17 cellular contexts compared by ENCODE assay signal in genomic region chr16:3311496-3311895, GRCh38. TPM values are rescaled to one million over a fixed set of nuclear protein-coding genes. Genes with fewer than 3 reads are reported as not detected.
DNase-seq lines count a peak whose midpoint lies in the region; ATAC-seq and TF ChIP-seq lines count a peak whose summit lies in the region.
"Had no signal": no experiment of that assay in that cellular context is flagged by ENCODE, and none has a peak within 500 bp of the region (broad histone marks: within the 10 kb centered on the region; RNA-seq: fewer than 3 reads in every experiment).

No MANE protein-coding gene starts in this region.

- H3K27ac Mint-ChIP-seq in endothelial cell (ENCODE audit: unreplicated experiment) = no peak overlapping the region
- H3K27ac Mint-ChIP-seq: CD4-positive, CD25-positive, alpha-beta regulatory T cell; CD8-positive, alpha-beta memory T cell; GM23338; HFFc6 had no signal

- H3K36me3 ChIP-seq in HEK293 (ENCODE audit: control insufficient read depth in 2 of 2, insufficient read depth in 1 of 2, low read length in 2 of 2) (peaks cover 20 to 86% of the 10 kb centered on the region in 2 experiments; a peak in 2 of 3 replicates), prostate gland (peaks cover 7 to 8% of the 10 kb centered on the region in 2 donors)

- intact Hi-C loops in prostate gland (cut with DNase I) = no loop called here

- CTCF ChIA-PET in HEK293 (lab: Yijun Ruan, JAX) = no interaction called here

- WGBS in prostate gland = 98% methylated on average over 4 of the region's 4 CpGs

- H3K9me3 ChIP-seq in HEK293 (ENCODE audit: control insufficient read depth, insufficient read depth, low read depth, low read length) (peaks cover 2% of the 10 kb centered on the region), prostate gland (peaks cover 3% of the 10 kb centered on the region)

- H3K4me3 Mint-ChIP-seq in endothelial cell (ENCODE audit: unreplicated experiment) = peak overlapping the region; percentile 56
- H3K4me3 Mint-ChIP-seq in activated T-cell treated with anti-CD3 and anti-CD28 coated beads, Interleukin-2, amount 50 U/mL, for 4 hours = no peak overlapping the region
- H3K4me3 Mint-ChIP-seq: GM23338, HFFc6 had no signal

- H3K27me3 Mint-ChIP-seq in endothelial cell (ENCODE audit: unreplicated experiment) = peaks cover 8% of the 10 kb centered on the region
- no peaks in the 10 kb centered on the region for H3K27me3 Mint-ChIP-seq in activated T-cell treated with anti-CD3 and anti-CD28 coated beads, Interleukin-2, amount 50 U/mL, for 4 hours (ENCODE audit: low read depth)
- H3K27me3 Mint-ChIP-seq: CD4-positive, CD25-positive, alpha-beta regulatory T cell; CD8-positive, alpha-beta memory T cell; IgD-negative memory B cell had no signal

- DNase-seq in LHCN-M2 (ENCODE audit: low read depth) = peak; percentile 6
- no peak for DNase-seq in endothelial cell (ENCODE audit: low spot score)
- DNase-seq in putamen (ENCODE audit: low spot score) = peak; percentile 27
- no peak for DNase-seq in activated T-cell treated with anti-CD3 and anti-CD28 coated beads, Interleukin-2, amount 50 U/mL, for 4 hours
- DNase-seq in NCI-H1417 (lab: John Stamatoyannopoulos, UW) = no peak
- no peak for DNase-seq in prostate gland (ENCODE audit: low spot score)
- DNase-seq: ACHN; BE2C; C1 segment of cervical spinal cord; CD4-positive, CD25-positive, alpha-beta regulatory T cell; CD8-positive, alpha-beta memory T cell; COR-L47; HCEC 1CT; HFFc6 had no signal

- H3K27ac ChIP-seq in HEK293 (ENCODE audit: extremely low read depth, low read depth, low read length) = no peak overlapping the region
- H3K27ac ChIP-seq in prostate gland = no peak overlapping the region

- H3K4me1 Mint-ChIP-seq in endothelial cell (ENCODE audit: unreplicated experiment) = no peaks in the 10 kb centered on the region
- peaks cover 4% of the 10 kb centered on the region for H3K4me1 Mint-ChIP-seq in activated T-cell treated with anti-CD3 and anti-CD28 coated beads, Interleukin-2, amount 50 U/mL, for 4 hours (ENCODE audit: low read depth)
- H3K4me1 Mint-ChIP-seq: GM23338 had no signal

- H3K36me3 Mint-ChIP-seq in endothelial cell (ENCODE audit: low read depth, unreplicated experiment) = peaks cover 90% of the 10 kb centered on the region
- H3K36me3 Mint-ChIP-seq in activated T-cell treated with anti-CD3 and anti-CD28 coated beads, Interleukin-2, amount 50 U/mL, for 4 hours (ENCODE audit: insufficient read depth) = peaks cover 71% of the 10 kb centered on the region

- no peak overlapping the region for H3K4me3 ChIP-seq in HEK293 (ENCODE audit: low read depth, low read length)
- H3K4me3 ChIP-seq in prostate gland = no peak overlapping the region
- H3K4me3 ChIP-seq: GM23338 had no signal

- ATAC-seq in activated T-cell treated with anti-CD3 and anti-CD28 coated beads, Interleukin-2, amount 50 U/mL, for 4 hours = no peak
- ATAC-seq: GM23338 had no signal

- H3K27me3 ChIP-seq in prostate gland (replicated peaks; ENCODE audit: insufficient read depth) = no peaks in the 10 kb centered on the region
- H3K27me3 ChIP-seq: BE2C had no signal

- POLR2A ChIA-PET in HEK293 (lab: Yijun Ruan, JAX) = interaction anchor here (0.5 to 0.8 kb wide), 2 partner anchors 76 to 89 kb away, joined by 3 read pairs; partner anchors contain the start of genes ZNF174 and ZSCAN32

- H3K9me3 Mint-ChIP-seq in endothelial cell (ENCODE audit: unreplicated experiment) = peaks cover 49% of the 10 kb centered on the region
- peaks cover 57% of the 10 kb centered on the region for H3K9me3 Mint-ChIP-seq in activated T-cell treated with anti-CD3 and anti-CD28 coated beads, Interleukin-2, amount 50 U/mL, for 4 hours

- no peaks in the 10 kb centered on the region for H3K4me1 ChIP-seq in HEK293 (ENCODE audit: control insufficient read depth, insufficient read depth, low read length)
- H3K4me1 ChIP-seq in prostate gland (replicated peaks) = no peaks in the 10 kb centered on the region
- H3K4me1 ChIP-seq: BE2C had no signal

- TF ChIP-seq CTCF in HEK293 (tag by site-specific recombination; IDR thresholded peaks at IDR 0.05) (no peak), endothelial cell (IDR thresholded peaks at IDR 0.05; ENCODE audit: unreplicated experiment) (no peak), prostate gland (IDR thresholded peaks at IDR 0.05) (no peak)

- TF ChIP-seq POLR2A in prostate gland (IDR thresholded peaks at IDR 0.05) = no peak

TF ChIP-seq in HEK293, 187 proteins besides CTCF, POLR2A, EP300 and RAD21:
- TF ChIP-seq SCRT2 (tag by site-specific recombination; IDR thresholded peaks at IDR 0.05) (peak; percentile 77), SCRT1 (tag by site-specific recombination; IDR thresholded peaks at IDR 0.05; ENCODE audit: borderline replicate concordance) (0 out of 2 replicates have a peak, but pooled peaks have one; percentile 34), ZFP3 (tag by site-specific recombination; IDR thresholded peaks at IDR 0.05; ENCODE audit: low read depth) (no peak)

RNA-seq across cellular contexts. Expression of gene ZNF75A, which starts 6.2 kb away (rescaled TPM):
- total RNA-seq in LHCN-M2 (2014; rRNA removed) (15.8 and 18.7 TPM in 2 replicates), endothelial cell (ENCODE audit: unreplicated experiment) (27.0 TPM), prostate gland (10 to 100 TPM; 34.9 to 41.5 TPM)
- 8.3 TPM for polyA plus RNA-seq in LHCN-M2 (2012)
- 10 to 100 TPM; 20.9 to 23.1 (median 21.9) TPM for total RNA-seq in activated T-cell treated with anti-CD3 and anti-CD28 coated beads, Interleukin-2, amount 50 U/mL, for 4 hours

RNA-seq across cellular contexts. Expression of gene TIGD7, which starts 6.3 kb away (rescaled TPM):
- total RNA-seq in LHCN-M2 (2014; rRNA removed) = 2.3 and 3.9 TPM in 2 replicates
- polyA plus RNA-seq in LHCN-M2 (2012) = 1.2 TPM
- 2.6 TPM for total RNA-seq in endothelial cell (ENCODE audit: unreplicated experiment)
- total RNA-seq in activated T-cell treated with anti-CD3 and anti-CD28 coated beads, Interleukin-2, amount 50 U/mL, for 4 hours = 1 to 10 TPM; 1.7 to 3.2 (median 2.1) TPM
- 10 to 100 TPM in 1 of 2 donors, 1 to 10 TPM in 1; 4.4 to 15.5 TPM for total RNA-seq in prostate gland

RNA-seq across cellular contexts. Expression of gene ZNF263, which starts 28.2 kb away (rescaled TPM):
- total RNA-seq in LHCN-M2 (2014; rRNA removed) (35.5 and 43.5 TPM in 2 replicates), endothelial cell (ENCODE audit: unreplicated experiment) (43.7 TPM), prostate gland (10 to 100 TPM; 51.2 to 88.8 TPM)
- polyA plus RNA-seq in LHCN-M2 (2012) = 14.0 TPM
- 10 to 100 TPM; 39.7 to 44.5 (median 41.5) TPM for total RNA-seq in activated T-cell treated with anti-CD3 and anti-CD28 coated beads, Interleukin-2, amount 50 U/mL, for 4 hours

RNA-seq across cellular contexts. Expression of gene OR2C1, which starts 44.2 kb away (rescaled TPM):
- total RNA-seq in LHCN-M2 (2014; rRNA removed) (0.17 TPM in 1 of 2 replicates, not detected in the other), endothelial cell (ENCODE audit: unreplicated experiment) (not detected), prostate gland (1 to 10 TPM in 1 of 2 donors, not detected in 1; 1.1 TPM)
- 0.04 TPM for polyA plus RNA-seq in LHCN-M2 (2012)
- not detected for total RNA-seq in activated T-cell treated with anti-CD3 and anti-CD28 coated beads, Interleukin-2, amount 50 U/mL, for 4 hours
- total RNA-seq: CD4-positive, CD25-positive, alpha-beta regulatory T cell; CD8-positive, alpha-beta memory T cell; GM23338; HFFc6 had no signal
- polyA plus RNA-seq: GM23338, IgD-negative memory B cell had no signal

RNA-seq across cellular contexts. Expression of gene MEFV, which starts 55.1 kb away (rescaled TPM):
- total RNA-seq in LHCN-M2 (2014; rRNA removed) = 0.06 TPM in 1 of 2 replicates, not detected in the other
- 0.04 TPM for polyA plus RNA-seq in LHCN-M2 (2012)
- not detected for total RNA-seq in endothelial cell (ENCODE audit: unreplicated experiment)
- under 1 TPM in 1 of 3 donors, not detected in 2; 0.14 TPM for total RNA-seq in activated T-cell treated with anti-CD3 and anti-CD28 coated beads, Interleukin-2, amount 50 U/mL, for 4 hours
- total RNA-seq in prostate gland = 1 to 10 TPM in 1 of 2 donors, under 1 TPM in 1; 0.77 to 5.9 TPM
- total RNA-seq: CD4-positive, CD25-positive, alpha-beta regulatory T cell had no signal
- polyA plus RNA-seq: CD4-positive, CD25-positive, alpha-beta regulatory T cell; CD8-positive, alpha-beta memory T cell; GM23338; IgD-negative memory B cell had no signal

Comparison
In these comparisons a context has a peak if more than half of its experiments do, and no peak if none do; other contexts are left out.
1. DNase-seq: peak in LHCN-M2 (single experiment) and putamen (single experiment); none in endothelial cell (single experiment), activated T-cell treated with anti-CD3 and anti-CD28 coated beads, Interleukin-2, amount 50 U/mL, for 4 hours (single experiment), NCI-H1417 (0 of 3) and prostate gland (single experiment).